Comparison of ENCODE assay signal across 15 cellular contexts in genomic region chr7:155207335-155208002, GRCh38.
DNase-seq lines count a peak whose midpoint lies in the region; ATAC-seq and TF ChIP-seq lines count a peak whose summit lies in the region.
"Had no signal": no experiment of that assay in that cellular context is flagged by ENCODE, and none has a peak within 500 bp of the region (broad histone marks: within the 10 kb centered on the region; RNA-seq: fewer than 3 reads in every experiment).

No MANE protein-coding gene starts in this region.

- WGBS in psoas muscle, 3 donors = 78 to 93% (median 84%) methylated on average over 13 of the region's 13 CpGs

- peaks cover 10% of the 10 kb centered on the region for H3K9me3 Mint-ChIP-seq in activated CD4-positive, alpha-beta T cell treated with anti-CD3 and anti-CD28 coated beads, Interleukin-2, amount 10 ng/mL, durations not matched to agents 24 days and 14 days
- H3K9me3 Mint-ChIP-seq in dendritic cell treated with granulocyte-macrophage colony-stimulating factor and Interleukin-4, amounts not matched to agents 40 ng/mL and 50 ng/mL, for 4 days = peaks cover 22% of the 10 kb centered on the region
- H3K9me3 Mint-ChIP-seq in CD4-positive, alpha-beta memory T cell = peaks cover 0 to 3% (median 0%) of the 10 kb centered on the region in 8 donors

- TF ChIP-seq CTCF in Loucy (conservative IDR thresholded peaks at IDR 0.05; ENCODE audit: low read length) (no peak), psoas muscle (IDR thresholded peaks at IDR 0.05) (no peak)

- ATAC-seq in psoas muscle (no peak), HG03460 (IDR thresholded peaks at IDR 0.05; ENCODE audit: unreplicated experiment) (no peak)

- CTCF ChIA-PET in CD4-positive, alpha-beta memory T cell (lab: Charles Lee; ENCODE audit: partially characterized antibody) = interaction anchor here (0.9 to 1.5 kb wide), 2 partner anchors 92 to 137 kb away, joined by 3 read pairs; no protein-coding TSS in a partner anchor

- H3K4me3 Mint-ChIP-seq in activated CD4-positive, alpha-beta T cell treated with anti-CD3 and anti-CD28 coated beads, Interleukin-2, amount 10 ng/mL, durations not matched to agents 24 days and 14 days = no peak overlapping the region
- no peak overlapping the region for H3K4me3 Mint-ChIP-seq in dendritic cell treated with granulocyte-macrophage colony-stimulating factor and Interleukin-4, amounts not matched to agents 40 ng/mL and 50 ng/mL, for 4 days
- peak overlapping the region in 2 of 8 donors; percentile 5 to 77 for H3K4me3 Mint-ChIP-seq in CD4-positive, alpha-beta memory T cell

- H3F3A ChIP-seq in Loucy (ENCODE audit: low read depth) = peaks cover 5% of the 10 kb centered on the region; the same call in 1 of the 2 replicates

- H4K20me1 ChIP-seq in Loucy (ENCODE audit: insufficient read depth, low read length, poor library complexity, severe bottlenecking) = no peaks in the 10 kb centered on the region

- no peak for DNase-seq in activated CD4-positive, alpha-beta T cell treated with anti-CD3 and anti-CD28 coated beads, Interleukin-2, amount 10 ng/mL, durations not matched to agents 24 days and 14 days
- no peak for DNase-seq in activated CD4-positive, alpha-beta T cell treated with anti-CD3 and anti-CD28 coated beads for 48 hours
- DNase-seq in psoas muscle = no peak
- no peak for DNase-seq in CD4-positive, alpha-beta memory T cell
- DNase-seq in NCI-H748 treated with DMSO at 0.1 percent for 48 hours (lab: John Stamatoyannopoulos, UW) = no peak
- DNase-seq: colonic mucosa, DMS 273 treated with DMSO at 0.1 percent for 48 hours, foreskin fibroblast, naive B cell, NCI-H1417 treated with DMSO at 0.1 percent for 48 hours, NCI-H526 treated with DMSO at 0.1 percent for 48 hours had no signal

- H3K36me3 Mint-ChIP-seq in activated CD4-positive, alpha-beta T cell treated with anti-CD3 and anti-CD28 coated beads, Interleukin-2, amount 10 ng/mL, durations not matched to agents 24 days and 14 days (ENCODE audit: low read depth) = peaks cover 12% of the 10 kb centered on the region
- peaks cover 6% of the 10 kb centered on the region for H3K36me3 Mint-ChIP-seq in dendritic cell treated with granulocyte-macrophage colony-stimulating factor and Interleukin-4, amounts not matched to agents 40 ng/mL and 50 ng/mL, for 4 days (ENCODE audit: low read depth)
- peaks cover 0 to 2% of the 10 kb centered on the region in 2 donors for H3K36me3 Mint-ChIP-seq in CD4-positive, alpha-beta memory T cell
- H3K36me3 Mint-ChIP-seq: naive B cell had no signal

- H3K4me1 ChIP-seq in Loucy (ENCODE audit: insufficient read depth, low read length, poor library complexity, severe bottlenecking) = peaks cover 46% of the 10 kb centered on the region
- no peaks in the 10 kb centered on the region for H3K4me1 ChIP-seq in psoas muscle
- peaks cover 15% of the 10 kb centered on the region for H3K4me1 ChIP-seq in CD4-positive, alpha-beta memory T cell (ENCODE audit: insufficient read depth, low read length)
- H3K4me1 ChIP-seq: colonic mucosa had no signal

- no peak overlapping the region for H2AFZ ChIP-seq in Loucy (ENCODE audit: low read length)

- peaks cover 31% of the 10 kb centered on the region for H3K4me1 Mint-ChIP-seq in activated CD4-positive, alpha-beta T cell treated with anti-CD3 and anti-CD28 coated beads, Interleukin-2, amount 10 ng/mL, durations not matched to agents 24 days and 14 days
- H3K4me1 Mint-ChIP-seq in dendritic cell treated with granulocyte-macrophage colony-stimulating factor and Interleukin-4, amounts not matched to agents 40 ng/mL and 50 ng/mL, for 4 days (ENCODE audit: low read depth) = peaks cover 97% of the 10 kb centered on the region
- H3K4me1 Mint-ChIP-seq in CD4-positive, alpha-beta memory T cell = peaks cover 15 to 27% (median 22%) of the 10 kb centered on the region in 4 donors

- no peaks in the 10 kb centered on the region for H3K9me2 ChIP-seq in Loucy (replicated peaks; ENCODE audit: low read depth, low read length)

- intact Hi-C loops in activated CD4-positive, alpha-beta T cell treated with anti-CD3 and anti-CD28 coated beads, Interleukin-2, amount 10 ng/mL, durations not matched to agents 24 days and 14 days (cut with micrococcal nuclease) = loop anchor here (2.0 to 10.0 kb wide), 3 partner anchors 137 to 1407 kb away; no protein-coding TSS in a partner anchor
- intact Hi-C loops in dendritic cell treated with granulocyte-macrophage colony-stimulating factor and Interleukin-4, amounts not matched to agents 40 ng/mL and 50 ng/mL, for 4 days (cut with micrococcal nuclease) = loop anchor here (5.0 to 10.0 kb wide), 3 partner anchors 50 to 547 kb away; no protein-coding TSS in a partner anchor
- intact Hi-C loops in psoas muscle (cut with DNase I) = loop anchor here in 1 of 2 donors (5.0 kb wide), 2 partner anchors 50 to 90 kb away; partner anchors contain the start of gene INSIG1
- intact Hi-C loops in CD4-positive, alpha-beta memory T cell (cut with micrococcal nuclease) = loop anchor here (5.0 kb wide), 1 partner anchor 140 kb away; no protein-coding TSS in a partner anchor

- H3K27me3 ChIP-seq in Loucy (ENCODE audit: insufficient read depth, low read length, poor library complexity, severe bottlenecking) (no peaks in the 10 kb centered on the region), psoas muscle (ENCODE audit: insufficient read depth in 3 of 3, low read length in 2 of 3) (peaks cover 0 to 2% (median 0%) of the 10 kb centered on the region in 3 donors)
- no peaks in the 10 kb centered on the region for H3K27me3 ChIP-seq in CD4-positive, alpha-beta memory T cell (ENCODE audit: insufficient read depth, low read length)
- H3K27me3 ChIP-seq: colonic mucosa, vagina had no signal

- peak overlapping the region; percentile 68 for H3K27ac ChIP-seq in psoas muscle
- H3K27ac ChIP-seq in CD4-positive, alpha-beta memory T cell (ENCODE audit: low read depth, low read length) = no peak overlapping the region
- H3K27ac ChIP-seq: colonic mucosa had no signal

- H3K27me3 Mint-ChIP-seq in activated CD4-positive, alpha-beta T cell treated with anti-CD3 and anti-CD28 coated beads, Interleukin-2, amount 10 ng/mL, durations not matched to agents 24 days and 14 days = no peaks in the 10 kb centered on the region
- H3K27me3 Mint-ChIP-seq in dendritic cell treated with granulocyte-macrophage colony-stimulating factor and Interleukin-4, amounts not matched to agents 40 ng/mL and 50 ng/mL, for 4 days = no peaks in the 10 kb centered on the region
- no peaks in the 10 kb centered on the region for H3K27me3 Mint-ChIP-seq in CD4-positive, alpha-beta memory T cell

- no peaks in the 10 kb centered on the region for H3K9me3 ChIP-seq in Loucy (ENCODE audit: insufficient read depth, low read depth, low read length)
- H3K9me3 ChIP-seq in psoas muscle = no peaks in the 10 kb centered on the region
- H3K9me3 ChIP-seq in CD4-positive, alpha-beta memory T cell (ENCODE audit: control insufficient read depth in 1 of 2, low read length in 2 of 2) = no peaks in the 10 kb centered on the region
- H3K9me3 ChIP-seq: colonic mucosa, vagina had no signal

- no peaks in the 10 kb centered on the region; the same call in 1 of the 2 replicates for H3K79me2 ChIP-seq in Loucy (ENCODE audit: insufficient read depth, low read length)

- H3K27ac Mint-ChIP-seq in activated CD4-positive, alpha-beta T cell treated with anti-CD3 and anti-CD28 coated beads, Interleukin-2, amount 10 ng/mL, durations not matched to agents 24 days and 14 days = peak overlapping the region; percentile 96
- peak overlapping the region; percentile 97 for H3K27ac Mint-ChIP-seq in dendritic cell treated with granulocyte-macrophage colony-stimulating factor and Interleukin-4, amounts not matched to agents 40 ng/mL and 50 ng/mL, for 4 days
- peak overlapping the region in 2 of 7 donors; percentile 68 to 75 for H3K27ac Mint-ChIP-seq in CD4-positive, alpha-beta memory T cell

- POLR2A ChIA-PET in CD4-positive, alpha-beta memory T cell (lab: Charles Lee; ENCODE audit: partially characterized antibody) = interaction anchor here (5.9 kb wide), 1 partner anchor 90 kb away, joined by 176 read pairs; the partner anchor contains the start of gene INSIG1

- no peaks in the 10 kb centered on the region for H3K36me3 ChIP-seq in Loucy (ENCODE audit: insufficient read depth, low read length)
- H3K36me3 ChIP-seq in psoas muscle (ENCODE audit: insufficient read depth in 1 of 2, low read depth in 1 of 2) = no peaks in the 10 kb centered on the region
- H3K36me3 ChIP-seq in CD4-positive, alpha-beta memory T cell (ENCODE audit: insufficient read depth, low read length) = no peaks in the 10 kb centered on the region
- H3K36me3 ChIP-seq: colonic mucosa, vagina had no signal

- peak overlapping the region; percentile 72 for H3K4me2 ChIP-seq in Loucy (ENCODE audit: low read depth, low read length, poor library complexity, severe bottlenecking)

- H3K9ac ChIP-seq in Loucy (ENCODE audit: low read depth, low read length, poor library complexity, severe bottlenecking) = peak overlapping the region; percentile 93

- peak overlapping the region; percentile 82 for H3K4me3 ChIP-seq in Loucy (ENCODE audit: low read length, poor library complexity, severe bottlenecking)
- H3K4me3 ChIP-seq in psoas muscle = no peak overlapping the region
- no peak overlapping the region for H3K4me3 ChIP-seq in CD4-positive, alpha-beta memory T cell (ENCODE audit: low read length in 2 of 2)
- H3K4me3 ChIP-seq: colonic mucosa, vagina had no signal
